In the genomic region with DNA sequence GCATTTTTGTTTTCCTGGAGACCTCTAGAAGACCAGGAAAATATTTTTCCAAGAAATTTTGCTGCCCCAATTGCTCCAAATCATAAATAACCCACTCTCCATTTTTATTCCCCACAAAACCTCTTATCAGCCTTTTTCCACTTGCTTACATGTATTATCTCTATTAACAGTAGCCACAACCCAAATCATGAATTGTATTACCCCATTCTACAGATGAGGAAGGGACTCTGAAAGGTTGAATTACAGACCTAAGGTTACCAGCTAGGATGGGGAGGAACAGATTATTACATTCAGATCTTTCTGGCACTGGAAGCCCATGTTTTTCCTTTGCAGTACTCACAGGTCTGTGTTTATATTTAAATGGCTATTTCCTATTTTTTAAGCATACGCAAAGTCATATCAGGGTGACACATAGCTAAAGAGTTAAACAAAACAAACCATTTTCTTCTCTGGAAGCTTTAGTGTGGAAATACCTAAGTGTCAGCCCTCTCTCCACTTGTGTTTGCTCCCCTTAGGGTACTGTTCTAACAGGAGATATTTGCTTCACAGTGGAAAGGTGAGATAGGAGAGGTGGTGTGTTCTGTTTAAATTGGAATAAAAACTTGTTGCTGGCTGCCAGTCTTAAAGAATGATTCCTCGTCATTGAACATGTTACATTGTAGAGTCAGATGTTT, we compare ENCODE assay signal across 22 cellular contexts. TPM values are rescaled to one million over a fixed set of nuclear protein-coding genes. Genes with fewer than 3 reads are reported as not detected.
DNase-seq lines count a peak whose midpoint lies in the region; TF ChIP-seq lines count a peak whose summit lies in the region.
"Had no signal": no experiment of that assay in that cellular context is flagged by ENCODE, and none has a peak within 500 bp of the region (broad histone marks: within the 10 kb centered on the region; RNA-seq: fewer than 3 reads in every experiment).

No MANE protein-coding gene starts in this region.

- peaks cover 2% of the 10 kb centered on the region for H3K36me3 Mint-ChIP-seq in chondrocyte (ENCODE audit: low read depth)
- H3K36me3 Mint-ChIP-seq: activated naive CD8-positive, alpha-beta T cell treated with anti-CD3 and anti-CD28 coated beads, Interleukin-2, amount 10 ng/mL, durations not matched to agents 7 days and 5 days had no signal

- H2BK120ac ChIP-seq in mesenchymal stem cell (ENCODE audit: low read depth, low read length) = no peak overlapping the region

- H3K4me1 Mint-ChIP-seq in chondrocyte (ENCODE audit: low read depth) = peaks cover 92% of the 10 kb centered on the region
- H3K4me1 Mint-ChIP-seq: stimulated activated naive CD8-positive, alpha-beta T cell treated with anti-CD3 and anti-CD28 coated beads, Interleukin-15, amount 100 ng/mL, for 72 hours had no signal

- WGBS in mesenchymal stem cell = no CpG with 5 or more reads among the region's 2 CpGs
- WGBS in testis, 2 donors = 62 to 74% methylated on average over 2 of the region's 2 CpGs

- DNase-seq in OCI-M1 (lab: John Stamatoyannopoulos, UW) (peak; percentile 19), chondrocyte (ENCODE audit: low spot score) (no peak), mesenchymal stem cell (peak; percentile 63), testis (no peak), GM03348 (ENCODE audit: low spot score) (no peak), NOMO-1 treated with DMSO at 0.1 percent for 48 hours (lab: John Stamatoyannopoulos, UW; ENCODE audit: unreplicated experiment) (no peak), EL (no peak), GM19238 (ENCODE audit: insufficient read length, low spot score) (no peak)
- DNase-seq: activated CD4-positive, alpha-beta T cell treated with anti-CD3 and anti-CD28 coated beads, Interleukin-2, amount 10 ng/mL, durations not matched to agents 24 days and 14 days; activated naive CD8-positive, alpha-beta T cell treated with anti-CD3 and anti-CD28 coated beads, Interleukin-2, amount 10 ng/mL, durations not matched to agents 7 days and 5 days; activated T-cell treated with anti-CD3 and anti-CD28 coated beads, Interleukin-2, amount 50 U/mL, for 24 hours; DMS53; GOT3; head of caudate nucleus; kidney; naive thymus-derived CD4-positive, alpha-beta T cell; NCI-H1048; SJCRH30; stimulated activated naive CD8-positive, alpha-beta T cell treated with anti-CD3 and anti-CD28 coated beads, Interleukin-15, amount 100 ng/mL, for 72 hours; T1000 had no signal

- H3K36me3 ChIP-seq in mesenchymal stem cell (ENCODE audit: control insufficient read depth in 1 of 2, insufficient read depth in 2 of 2, low read depth in 1 of 2, low read length in 2 of 2) (no peaks in the 10 kb centered on the region), testis (ENCODE audit: low read depth, missing control alignments) (no peaks in the 10 kb centered on the region)
- H3K36me3 ChIP-seq: BLaER1 treated with 17β-estradiol and CSF1 and Interleukin-3, amounts not matched to agents 10 nM and 100 nM; SJCRH30 had no signal

- H3K9me3 ChIP-seq in mesenchymal stem cell (ENCODE audit: control insufficient read depth, low read length) = no peaks in the 10 kb centered on the region
- no peaks in the 10 kb centered on the region for H3K9me3 ChIP-seq in testis
- H3K9me3 ChIP-seq: BLaER1 treated with 17β-estradiol and CSF1 and Interleukin-3, amounts not matched to agents 10 nM and 100 nM; SJCRH30 had no signal

- no peak overlapping the region for H3K23ac ChIP-seq in mesenchymal stem cell (ENCODE audit: low read length in 2 of 2)

- no peak overlapping the region for H2AK5ac ChIP-seq in mesenchymal stem cell (ENCODE audit: low read length, severe bottlenecking)

- no peak overlapping the region for H2AFZ ChIP-seq in mesenchymal stem cell (ENCODE audit: low read depth, low read length)

- H3K27me3 ChIP-seq in mesenchymal stem cell (ENCODE audit: control insufficient read depth in 1 of 2, insufficient read depth in 1 of 2, low read length in 2 of 2) (no peaks in the 10 kb centered on the region), testis (no peaks in the 10 kb centered on the region)
- H3K27me3 ChIP-seq: BLaER1 treated with 17β-estradiol and CSF1 and Interleukin-3, amounts not matched to agents 10 nM and 100 nM; SJCRH30 had no signal

- no peak overlapping the region for H3K4me2 ChIP-seq in mesenchymal stem cell (ENCODE audit: low read length, poor library complexity, severe bottlenecking)

- peaks cover 21% of the 10 kb centered on the region for H3K79me1 ChIP-seq in mesenchymal stem cell (replicated peaks; ENCODE audit: low read length, poor library complexity, severe bottlenecking)

- peaks cover 3% of the 10 kb centered on the region for H3K9me3 Mint-ChIP-seq in chondrocyte (ENCODE audit: low read depth)
- H3K9me3 Mint-ChIP-seq: activated naive CD8-positive, alpha-beta T cell treated with anti-CD3 and anti-CD28 coated beads, Interleukin-2, amount 10 ng/mL, durations not matched to agents 7 days and 5 days; activated T-cell treated with anti-CD3 and anti-CD28 coated beads, Interleukin-2, amount 50 U/mL, for 24 hours; naive thymus-derived CD4-positive, alpha-beta T cell; stimulated activated naive CD8-positive, alpha-beta T cell treated with anti-CD3 and anti-CD28 coated beads, Interleukin-15, amount 100 ng/mL, for 72 hours had no signal

- H3K27ac Mint-ChIP-seq in chondrocyte (ENCODE audit: unreplicated experiment) = peak overlapping the region; percentile 54
- H3K27ac Mint-ChIP-seq: activated CD4-positive, alpha-beta T cell treated with anti-CD3 and anti-CD28 coated beads, Interleukin-2, amount 10 ng/mL, durations not matched to agents 24 days and 14 days; activated naive CD8-positive, alpha-beta T cell treated with anti-CD3 and anti-CD28 coated beads, Interleukin-2, amount 10 ng/mL, durations not matched to agents 7 days and 5 days; activated T-cell treated with anti-CD3 and anti-CD28 coated beads, Interleukin-2, amount 50 U/mL, for 24 hours had no signal

- H2BK12ac ChIP-seq in mesenchymal stem cell (ENCODE audit: low read length in 2 of 2) = no peak overlapping the region

- TF ChIP-seq POLR2A in testis (IDR thresholded peaks at IDR 0.05) = no peak

- no peak overlapping the region for H3K4ac ChIP-seq in mesenchymal stem cell (ENCODE audit: low read depth in 1 of 2, low read length in 2 of 2)

- H3K18ac ChIP-seq in mesenchymal stem cell (ENCODE audit: low read depth in 1 of 2, low read length in 2 of 2) = no peak overlapping the region

- H4K8ac ChIP-seq in mesenchymal stem cell (ENCODE audit: low read length) = no peak overlapping the region

- no peak overlapping the region for H3K9ac ChIP-seq in mesenchymal stem cell (ENCODE audit: low read length)
- H3K9ac ChIP-seq: BLaER1 treated with 17β-estradiol and CSF1 and Interleukin-3, amounts not matched to agents 10 nM and 100 nM had no signal

- H3K27ac ChIP-seq in mesenchymal stem cell (ENCODE audit: low read length, poor library complexity, severe bottlenecking) (no peak overlapping the region), testis (peak overlapping the region; percentile 0 to 68)
- H3K27ac ChIP-seq: BLaER1 treated with 17β-estradiol and CSF1 and Interleukin-3, amounts not matched to agents 10 nM and 100 nM; epithelial cell of prostate; SJCRH30 had no signal

- H3K27me3 Mint-ChIP-seq in chondrocyte (ENCODE audit: low read depth) = no peaks in the 10 kb centered on the region
- H3K27me3 Mint-ChIP-seq: activated CD4-positive, alpha-beta T cell treated with anti-CD3 and anti-CD28 coated beads, Interleukin-2, amount 10 ng/mL, durations not matched to agents 24 days and 14 days; activated T-cell treated with anti-CD3 and anti-CD28 coated beads, Interleukin-2, amount 50 U/mL, for 24 hours; naive thymus-derived CD4-positive, alpha-beta T cell; stimulated activated naive CD8-positive, alpha-beta T cell treated with anti-CD3 and anti-CD28 coated beads, Interleukin-15, amount 100 ng/mL, for 72 hours had no signal

- no peak overlapping the region for H3K14ac ChIP-seq in mesenchymal stem cell (ENCODE audit: low read length in 2 of 2)

- H3K4me3 Mint-ChIP-seq in chondrocyte (ENCODE audit: unreplicated experiment) = no peak overlapping the region
- H3K4me3 Mint-ChIP-seq: activated CD4-positive, alpha-beta T cell treated with anti-CD3 and anti-CD28 coated beads, Interleukin-2, amount 10 ng/mL, durations not matched to agents 24 days and 14 days; activated naive CD8-positive, alpha-beta T cell treated with anti-CD3 and anti-CD28 coated beads, Interleukin-2, amount 10 ng/mL, durations not matched to agents 7 days and 5 days; activated T-cell treated with anti-CD3 and anti-CD28 coated beads, Interleukin-2, amount 50 U/mL, for 24 hours; stimulated activated naive CD8-positive, alpha-beta T cell treated with anti-CD3 and anti-CD28 coated beads, Interleukin-15, amount 100 ng/mL, for 72 hours had no signal

- no peak overlapping the region for H2BK5ac ChIP-seq in mesenchymal stem cell (ENCODE audit: low read depth, low read length, poor library complexity, severe bottlenecking)

- H2BK15ac ChIP-seq in mesenchymal stem cell (ENCODE audit: low read depth, poor library complexity, severe bottlenecking) = no peak overlapping the region

- H3K4me1 ChIP-seq in mesenchymal stem cell (ENCODE audit: control insufficient read depth, insufficient read depth, low read depth, low read length) (peaks cover 6% of the 10 kb centered on the region), testis (peaks cover 68% of the 10 kb centered on the region)

- no peak overlapping the region for H4K91ac ChIP-seq in mesenchymal stem cell (ENCODE audit: low read length)

- H3K4me3 ChIP-seq in mesenchymal stem cell (ENCODE audit: insufficient read depth in 1 of 2, low read depth in 1 of 2, low read length in 2 of 2) (no peak overlapping the region), testis (no peak overlapping the region)
- H3K4me3 ChIP-seq: BLaER1 treated with 17β-estradiol and CSF1 and Interleukin-3, amounts not matched to agents 10 nM and 100 nM; SJCRH30 had no signal

- no peak for TF ChIP-seq CTCF in chondrocyte (IDR thresholded peaks at IDR 0.05)
- TF ChIP-seq CTCF in testis (IDR thresholded peaks at IDR 0.05) = no peak

- intact Hi-C loops in testis (cut with DNase I; ENCODE audit: low total_unique reads) = no loop called here

RNA-seq across cellular contexts. Expression of a gene that starts 18.7 kb away (rescaled TPM):
- total RNA-seq in chondrocyte = 104 to 255 TPM (median 110 TPM) in 3 replicates
- polyA plus RNA-seq in mesenchymal stem cell (2013, experiment 1 of 2) = 41.5 TPM
- polyA plus RNA-seq in mesenchymal stem cell (2013, experiment 2 of 2) = 38.1 TPM
- total RNA-seq in testis = 100 to 1,000 TPM; 102 to 121 TPM
- polyA plus RNA-seq in testis (ENCODE audit: insufficient read depth, low read depth, low replicate concordance) = 18.3 TPM

Comparison
In these comparisons a context has a peak if more than half of its experiments do, and no peak if none do; other contexts are left out.
1. DNase-seq: peak in OCI-M1 (single experiment) and mesenchymal stem cell (single experiment); none in chondrocyte (single experiment), testis (single experiment), GM03348 (single experiment), NOMO-1 treated with DMSO at 0.1 percent for 48 hours (single experiment), EL (single experiment) and GM19238 (single experiment).